1 cellular context compared by ENCODE assay signal in the genomic region with DNA sequence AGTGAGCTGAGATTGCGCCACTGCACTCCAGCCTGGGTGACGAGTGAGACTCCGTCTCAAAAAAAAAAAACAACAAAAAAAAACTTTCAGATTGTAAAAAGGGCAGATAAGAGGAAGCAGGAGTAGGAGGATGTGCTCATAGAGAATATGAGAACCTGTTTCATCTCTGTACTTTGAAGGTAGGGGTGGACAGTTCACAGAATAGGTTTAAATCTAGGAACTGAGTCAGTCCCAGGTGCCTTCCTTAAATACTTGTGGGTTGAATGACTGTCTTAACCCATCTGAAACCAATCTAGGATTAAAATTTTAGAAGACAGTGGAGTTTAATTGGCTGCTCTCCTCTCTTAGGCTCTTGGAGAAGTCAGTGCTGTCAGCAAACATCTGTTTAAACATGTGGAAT.
TF ChIP-seq lines count a peak whose summit lies in the region.

No MANE protein-coding gene starts in this region.

TF ChIP-seq in HepG2, 621 proteins besides CTCF, POLR2A, EP300 and RAD21 (continued from another document):
- TF ChIP-seq SALL2 (CRISPR knock-in tag; IDR thresholded peaks at IDR 0.05): no peak
- TF ChIP-seq BCLAF1 (IDR thresholded peaks at IDR 0.05): no peak
- no peak for TF ChIP-seq ZNF761 (CRISPR knock-in tag; conservative IDR thresholded peaks at IDR 0.05)
- TF ChIP-seq ZNF383 (CRISPR knock-in tag; IDR thresholded peaks at IDR 0.05; ENCODE audit: borderline replicate concordance): no peak
- TF ChIP-seq, protein P1, sequence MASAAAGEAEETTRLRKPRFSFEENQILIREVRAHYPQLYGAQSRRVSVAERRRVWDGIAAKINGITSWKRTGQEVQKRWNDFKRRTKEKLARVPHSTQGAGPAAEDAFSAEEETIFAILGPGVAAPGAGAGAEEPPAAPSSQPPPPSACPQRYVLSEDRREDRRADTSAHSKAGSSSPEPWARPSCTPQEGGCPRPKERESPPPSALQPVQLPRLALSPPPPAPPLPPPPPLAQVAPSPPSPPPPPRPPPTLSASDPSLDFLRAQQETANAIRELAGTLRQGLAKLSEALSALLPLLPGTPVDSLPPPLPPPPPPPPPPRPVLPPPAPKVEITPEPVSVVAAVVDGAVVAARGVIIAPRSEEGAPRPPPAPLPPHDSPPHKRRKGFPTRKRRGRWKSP (CRISPR knock-in tag; IDR thresholded peaks at IDR 0.05): no peak
- no peak for TF ChIP-seq ZFP82 (CRISPR knock-in tag; IDR thresholded peaks at IDR 0.05; ENCODE audit: borderline replicate concordance)
- no peak for TF ChIP-seq HOXD1 (CRISPR knock-in tag; IDR thresholded peaks at IDR 0.05)
- TF ChIP-seq TP53 (CRISPR knock-in tag; conservative IDR thresholded peaks at IDR 0.05): no peak
